In genomic region chr7:28176645-28177044, GRCh38 we compare ENCODE assay signal across 26 cellular contexts. TPM values are rescaled to one million over a fixed set of nuclear protein-coding genes. Genes with fewer than 3 reads are reported as not detected.
DNase-seq lines count a peak whose midpoint lies in the region; ATAC-seq and TF ChIP-seq lines count a peak whose summit lies in the region.
"Had no signal": no experiment of that assay in that cellular context is flagged by ENCODE, and none has a peak within 500 bp of the region (broad histone marks: within the 10 kb centered on the region; RNA-seq: fewer than 3 reads in every experiment).

No MANE protein-coding gene starts in this region.

- no peaks in the 10 kb centered on the region for H3K9me3 Mint-ChIP-seq in WTC11
- H3K9me3 Mint-ChIP-seq in natural killer cell, result no peaks in the 10 kb centered on the region
- H3K9me3 Mint-ChIP-seq in activated T-cell treated with anti-CD3 and anti-CD28 coated beads, Interleukin-2, amount 50 U/mL, for 4 hours, result no peaks in the 10 kb centered on the region
- H3K9me3 Mint-ChIP-seq: mesothelial cell of epicardium; neural crest cell; stimulated activated effector memory CD8-positive, alpha-beta T cell treated with anti-CD3 and anti-CD28 coated beads, Interleukin-12 subunit alpha, Interleukin-12 subunit beta, amount 100 ng/mL, for 72 hours had no signal

- H3K27ac Mint-ChIP-seq in WTC11, result 0 out of 2 replicates have a peak overlapping the region, but pooled peaks have one; percentile 8
- peak overlapping the region; percentile 88 to 96 for H3K27ac Mint-ChIP-seq in natural killer cell
- H3K27ac Mint-ChIP-seq: GM23338; mesothelial cell of epicardium; stimulated activated effector memory CD8-positive, alpha-beta T cell treated with anti-CD3 and anti-CD28 coated beads, Interleukin-12 subunit alpha, Interleukin-12 subunit beta, amount 100 ng/mL, for 72 hours had no signal

- H3K4me3 Mint-ChIP-seq in WTC11 (no peak overlapping the region), natural killer cell (peak overlapping the region; percentile 41)
- H3K4me3 Mint-ChIP-seq in activated T-cell treated with anti-CD3 and anti-CD28 coated beads, Interleukin-2, amount 50 U/mL, for 4 hours, result no peak overlapping the region
- H3K4me3 Mint-ChIP-seq: GM23338; mesothelial cell of epicardium; stimulated activated effector memory CD8-positive, alpha-beta T cell treated with anti-CD3 and anti-CD28 coated beads, Interleukin-12 subunit alpha, Interleukin-12 subunit beta, amount 100 ng/mL, for 72 hours had no signal

- WGBS in right cardiac atrium, result 57% methylated on average over 2 of the region's 2 CpGs

- ATAC-seq in right cardiac atrium (no peak), WTC11 (no peak), natural killer cell (no peak)
- ATAC-seq in activated T-cell treated with anti-CD3 and anti-CD28 coated beads, Interleukin-2, amount 50 U/mL, for 4 hours, result no peak
- ATAC-seq: GM23338; HepG2; stimulated activated effector memory CD8-positive, alpha-beta T cell treated with anti-CD3 and anti-CD28 coated beads, Interleukin-12 subunit alpha, Interleukin-12 subunit beta, amount 100 ng/mL, for 72 hours had no signal

- H3K36me3 Mint-ChIP-seq in WTC11 (no peaks in the 10 kb centered on the region), natural killer cell (no peaks in the 10 kb centered on the region)
- H3K36me3 Mint-ChIP-seq in activated T-cell treated with anti-CD3 and anti-CD28 coated beads, Interleukin-2, amount 50 U/mL, for 4 hours (ENCODE audit: insufficient read depth), result no peaks in the 10 kb centered on the region
- H3K36me3 Mint-ChIP-seq: mesothelial cell of epicardium; stimulated activated effector memory CD8-positive, alpha-beta T cell treated with anti-CD3 and anti-CD28 coated beads, Interleukin-12 subunit alpha, Interleukin-12 subunit beta, amount 100 ng/mL, for 72 hours had no signal

- POLR2A ChIA-PET in WTC11 (lab: Charles Lee), result no interaction called here

- CTCF ChIA-PET in WTC11 (lab: Charles Lee), result interaction anchor here (0.9 kb wide), 1 partner anchor 28 kb away, joined by 4 read pairs; no protein-coding TSS in a partner anchor

- H3K36me3 ChIP-seq in cardiac muscle cell (no peaks in the 10 kb centered on the region), uterus (no peaks in the 10 kb centered on the region)
- H3K36me3 ChIP-seq: brain microvascular endothelial cell, SJCRH30, thoracic aorta had no signal

- TF ChIP-seq CTCF in cardiac muscle cell (IDR thresholded peaks at IDR 0.05; ENCODE audit: low read depth, low read length), result no peak
- TF ChIP-seq CTCF in WTC11 (IDR thresholded peaks at IDR 0.05), result no peak
- TF ChIP-seq CTCF in natural killer cell (IDR thresholded peaks at IDR 0.05), result no peak
- TF ChIP-seq CTCF in uterus (IDR thresholded peaks at IDR 0.05), result no peak

- TF ChIP-seq POLR2A in uterus (IDR thresholded peaks at IDR 0.05), result no peak

- H3K27me3 ChIP-seq in cardiac muscle cell (no peaks in the 10 kb centered on the region), right cardiac atrium (ENCODE audit: control insufficient read depth, insufficient read depth) (no peaks in the 10 kb centered on the region), uterus (no peaks in the 10 kb centered on the region)
- H3K27me3 ChIP-seq: brain microvascular endothelial cell, SJCRH30 had no signal

- H3K4me1 Mint-ChIP-seq in WTC11, result peaks cover 71% of the 10 kb centered on the region
- H3K4me1 Mint-ChIP-seq in natural killer cell, result peaks cover 68 to 75% of the 10 kb centered on the region in 2 donors
- H3K4me1 Mint-ChIP-seq in activated T-cell treated with anti-CD3 and anti-CD28 coated beads, Interleukin-2, amount 50 U/mL, for 4 hours (ENCODE audit: low read depth), result peaks cover 39% of the 10 kb centered on the region

- peak overlapping the region; percentile 57 for H3K27ac ChIP-seq in cardiac muscle cell
- no peak overlapping the region for H3K27ac ChIP-seq in right cardiac atrium (ENCODE audit: low read length)
- H3K27ac ChIP-seq in uterus, result peak overlapping the region; percentile 70 to 87
- H3K27ac ChIP-seq: brain microvascular endothelial cell, coronary artery, SJCRH30, VCaP had no signal

- H3K4me3 ChIP-seq in cardiac muscle cell (no peak overlapping the region), right cardiac atrium (ENCODE audit: low read length) (no peak overlapping the region), uterus (no peak overlapping the region)
- H3K4me3 ChIP-seq: coronary artery, GM23338, SJCRH30, thoracic aorta had no signal

- H3K4me1 ChIP-seq in cardiac muscle cell (ENCODE audit: low read depth) (peaks cover 32% of the 10 kb centered on the region), right cardiac atrium (ENCODE audit: control insufficient read depth, insufficient read depth, low read length) (peaks cover 2% of the 10 kb centered on the region), uterus (peaks cover 3 to 6% of the 10 kb centered on the region in 2 donors)

- H3K9me3 ChIP-seq in cardiac muscle cell (ENCODE audit: low read depth) (no peaks in the 10 kb centered on the region), right cardiac atrium (ENCODE audit: control insufficient read depth, low read length) (no peaks in the 10 kb centered on the region), uterus (no peaks in the 10 kb centered on the region)
- H3K9me3 ChIP-seq: Caco-2, SJCRH30, thoracic aorta had no signal

- H3K27me3 Mint-ChIP-seq in WTC11 (ENCODE audit: low read depth) (peaks cover 6% of the 10 kb centered on the region; the same call in 1 of the 2 replicates), natural killer cell (ENCODE audit: low read depth in 2 of 2) (no peaks in the 10 kb centered on the region)
- H3K27me3 Mint-ChIP-seq in activated T-cell treated with anti-CD3 and anti-CD28 coated beads, Interleukin-2, amount 50 U/mL, for 4 hours (ENCODE audit: low read depth), result no peaks in the 10 kb centered on the region

- intact Hi-C loops in right cardiac atrium (cut with DNase I) (no loop called here), natural killer cell (cut with micrococcal nuclease) (no loop called here), uterus (cut with DNase I; ENCODE audit: low total_unique reads) (no loop called here)

- peak in 1 of 2 donors; percentile 17 for DNase-seq in cardiac muscle cell (ENCODE audit: low read depth in 1 of 2, low spot score in 1 of 2)
- DNase-seq in right cardiac atrium, result no peak
- no peak for DNase-seq in WTC11 (ENCODE audit: low spot score)
- no peak for DNase-seq in natural killer cell
- DNase-seq in uterus, result no peak
- DNase-seq in T-helper 2 cell, result no peak
- no peak for DNase-seq in T-helper 9 cell
- no peak for DNase-seq in activated T-cell treated with anti-CD3 and anti-CD28 coated beads, Interleukin-2, amount 50 U/mL, for 4 hours
- DNase-seq: activated CD4-positive, alpha-beta T cell treated with anti-CD3 and anti-CD28 coated beads, Interleukin-2, amount 50 U/mL, for 48 hours; activated gamma-delta T cell; AML-193; brain microvascular endothelial cell; Caco-2; DMS79 treated with DMSO at 0.1 percent for 48 hours; NCI-H1092 treated with DMSO at 0.1 percent for 48 hours; NCI-H2029; SJCRH30; stimulated activated CD4-positive, alpha-beta T cell treated with anti-CD3 and anti-CD28 coated beads, Interleukin-2, amount 100 ng/mL, for 24 hours had no signal

TF ChIP-seq in WTC11, 78 proteins besides CTCF, POLR2A, EP300 and RAD21 (continues in another document):
- TF ChIP-seq JAZF1 (CRISPR knock-in tag; IDR thresholded peaks at IDR 0.05) (no peak), ATF3 (CRISPR knock-in tag; conservative IDR thresholded peaks at IDR 0.05) (no peak), HMGA2 (CRISPR knock-in tag; IDR thresholded peaks at IDR 0.05) (no peak), SP1 (CRISPR knock-in tag; conservative IDR thresholded peaks at IDR 0.05) (no peak), RORB (CRISPR knock-in tag; IDR thresholded peaks at IDR 0.05) (no peak), USF2 (CRISPR knock-in tag; IDR thresholded peaks at IDR 0.05) (no peak), SMAD3 (CRISPR knock-in tag; IDR thresholded peaks at IDR 0.05; ENCODE audit: borderline replicate concordance) (no peak), EMX1 (CRISPR knock-in tag; IDR thresholded peaks at IDR 0.05) (no peak), ELF4 (CRISPR knock-in tag; IDR thresholded peaks at IDR 0.05; ENCODE audit: low read depth) (no peak), ZSCAN18 (CRISPR knock-in tag; IDR thresholded peaks at IDR 0.05) (no peak)

RNA-seq across cellular contexts. Expression of gene JAZF1, which starts 4.0 kb away (rescaled TPM):
- total RNA-seq in cardiac muscle cell (6.1 and 9.8 TPM in 2 replicates), right cardiac atrium (10 to 100 TPM; 19.9 to 27.4 (median 25.4) TPM), WTC11 (2021) (11.9 to 19.0 TPM (median 17.0 TPM) in 3 replicates), natural killer cell (10 to 100 TPM; 82.5 to 89.7 (median 87.6) TPM), uterus (10 to 100 TPM; 27.6 to 58.5 (median 34.4) TPM)
- polyA plus RNA-seq in cardiac muscle cell (11.3 and 12.3 TPM in 2 replicates), right cardiac atrium (12.9 TPM)
- 10 to 100 TPM; 14.9 to 19.3 (median 19.0) TPM for total RNA-seq in activated T-cell treated with anti-CD3 and anti-CD28 coated beads, Interleukin-2, amount 50 U/mL, for 4 hours
- total RNA-seq: HepG2 had no signal
- polyA plus RNA-seq: HepG2 had no signal
